8 cellular contexts compared by ENCODE assay signal in genomic region chr9:122346478-122347347, GRCh38. TPM values are rescaled to one million over a fixed set of nuclear protein-coding genes. Genes with fewer than 3 reads are reported as not detected.
DNase-seq lines count a peak whose midpoint lies in the region; ATAC-seq and TF ChIP-seq lines count a peak whose summit lies in the region.

No MANE protein-coding gene starts in this region.

- H3K4me1 ChIP-seq in liver (ENCODE audit: control insufficient read depth in 4 of 4, insufficient read depth in 4 of 4, low read length in 3 of 4) = peaks cover 3 to 12% (median 9%) of the 10 kb centered on the region in 4 donors
- H3K4me1 ChIP-seq in subcutaneous abdominal adipose tissue (ENCODE audit: control insufficient read depth in 5 of 5, insufficient read depth in 5 of 5, low read length in 5 of 5) = peaks cover 0 to 26% (median 15%) of the 10 kb centered on the region in 5 donors

- WGBS in liver = 4% methylated on average over 90 of the region's 90 CpGs

- H3K27ac ChIP-seq in liver (ENCODE audit: low read depth in 1 of 2, low read length in 2 of 2) = no peak overlapping the region
- H3K27ac ChIP-seq in subcutaneous abdominal adipose tissue (ENCODE audit: low read depth, low read length) = no peak overlapping the region

- ATAC-seq in HG03469 (IDR thresholded peaks at IDR 0.05; ENCODE audit: unreplicated experiment) = no peak

- peak overlapping the region; percentile 31 to 60 for H3K9ac ChIP-seq in liver (ENCODE audit: low read depth in 1 of 2, low read length in 2 of 2)
- peak overlapping the region in 4 of 5 donors; percentile 60 to 74 (median 64) for H3K9ac ChIP-seq in subcutaneous abdominal adipose tissue (ENCODE audit: low read length in 5 of 5)

- DNase-seq in ELR (ENCODE audit: low read depth) (peak; percentile 53), NCI-H774 (lab: John Stamatoyannopoulos, UW) (peak; percentile 21), cerebellum (ENCODE audit: low spot score) (peak; percentile 7), putamen (ENCODE audit: low spot score) (no peak), COR-L47 (lab: John Stamatoyannopoulos, UW) (no peak)

- H3K4me3 ChIP-seq in liver (ENCODE audit: low read depth in 1 of 3, low read length in 3 of 3) (peak overlapping the region; percentile 50 to 61 (median 55)), subcutaneous abdominal adipose tissue (ENCODE audit: low read depth in 1 of 5, low read length in 5 of 5) (peak overlapping the region; percentile 62 to 71 (median 67))

- H3K9me3 ChIP-seq in liver (ENCODE audit: control insufficient read depth in 4 of 4, low read length in 3 of 4) (no peaks in the 10 kb centered on the region), subcutaneous abdominal adipose tissue (ENCODE audit: control insufficient read depth in 5 of 5, low read length in 5 of 5) (no peaks in the 10 kb centered on the region)

- TF ChIP-seq CTCF in liver (IDR thresholded peaks at IDR 0.05; ENCODE audit: low read depth, low read length, missing input control) = no peak

- no peak for TF ChIP-seq RAD21 in liver (IDR thresholded peaks at IDR 0.05)

- H3K27me3 ChIP-seq in liver (ENCODE audit: control insufficient read depth in 4 of 4, insufficient read depth in 4 of 4, low read length in 3 of 4) (no peaks in the 10 kb centered on the region), subcutaneous abdominal adipose tissue (ENCODE audit: control insufficient read depth in 5 of 5, insufficient read depth in 4 of 5, low read length in 5 of 5) (no peaks in the 10 kb centered on the region)

- H3K36me3 ChIP-seq in liver (ENCODE audit: control insufficient read depth in 4 of 4, insufficient read depth in 3 of 4, low read depth in 1 of 4, low read length in 3 of 4) (no peaks in the 10 kb centered on the region), subcutaneous abdominal adipose tissue (ENCODE audit: control insufficient read depth in 5 of 5, insufficient read depth in 5 of 5, low read length in 5 of 5) (no peaks in the 10 kb centered on the region)

TF ChIP-seq in liver, 16 proteins besides CTCF, POLR2A, EP300 and RAD21:
- no peak for TF ChIP-seq EGR1 (IDR thresholded peaks at IDR 0.05; ENCODE audit: low read depth in 2 of 2)
- peak; percentile 33 for TF ChIP-seq MAX (IDR thresholded peaks at IDR 0.05)
- no peak for TF ChIP-seq YY1 (IDR thresholded peaks at IDR 0.05)

RNA-seq across cellular contexts. Expression of gene PTGS1, which starts 24.1 kb away (rescaled TPM):
- total RNA-seq in cerebellum (1.2 TPM), liver (1 to 10 TPM in 1 of 2 donors, under 1 TPM in 1; 0.84 to 5.3 TPM)
- polyA plus RNA-seq in liver = 1 to 10 TPM in 1 of 2 donors, under 1 TPM in 1; 0.85 to 1.4 TPM

Comparison
In these comparisons a context has a peak if more than half of its experiments do, and no peak if none do; other contexts are left out.
1. DNase-seq: peak in ELR (single experiment), NCI-H774 (single experiment) and cerebellum (single experiment); none in putamen (single experiment) and COR-L47 (single experiment).